ENCODE assay signal across 29 cellular contexts in genomic region chr2:199442173-199442572, GRCh38.
"Had no signal": no experiment of that assay in that cellular context is flagged by ENCODE, and none has a peak within 500 bp of the region (broad histone marks: within the 10 kb centered on the region; RNA-seq: fewer than 3 reads in every experiment).

No MANE protein-coding gene starts in this region.

- H3K4me3 ChIP-seq: PC-9 had no signal

- ATAC-seq: activated CD8-positive, alpha-beta memory T cell treated with anti-CD3 and anti-CD28 coated beads, Interleukin-2, amount 10 ng/mL, durations not matched to agents 7 days and 5 days; activated naive CD8-positive, alpha-beta T cell treated with anti-CD3 and anti-CD28 coated beads, Interleukin-2, amount 50 U/mL, for 24 hours had no signal

- H3K27me3 ChIP-seq: brain microvascular endothelial cell had no signal

- H3K27ac ChIP-seq: brain microvascular endothelial cell, PC-9, WERI-Rb-1 had no signal

- H3K36me3 ChIP-seq: brain microvascular endothelial cell had no signal

- DNase-seq: activated CD4-positive, alpha-beta memory T cell treated with anti-CD3 and anti-CD28 coated beads, Interleukin-2, amount 10 ng/mL, durations not matched to agents 7 days and 5 days; activated CD4-positive, alpha-beta T cell treated with anti-CD3 and anti-CD28 coated beads for 1 hour; activated CD4-positive, alpha-beta T cell treated with anti-CD3 and anti-CD28 coated beads for 48 hours; activated CD4-positive, CD25-positive, alpha-beta regulatory T cell; activated CD8-positive, alpha-beta memory T cell treated with anti-CD3 and anti-CD28 coated beads for 24 hours; activated CD8-positive, alpha-beta memory T cell treated with anti-CD3 and anti-CD28 coated beads, Interleukin-2, amount 10 ng/mL, durations not matched to agents 7 days and 5 days; activated CD8-positive, alpha-beta memory T cell treated with anti-CD3 and anti-CD28 coated beads, Interleukin-2, amount 50 U/mL, for 48 hours; activated effector memory CD4-positive, alpha-beta T cell treated with Interleukin-2 at 50 U/mL for 16 hours; activated naive CD4-positive, alpha-beta T cell treated with anti-CD3 and anti-CD28 coated beads, Interleukin-2, amount 10 ng/mL, durations not matched to agents 7 days and 5 days; activated naive CD8-positive, alpha-beta T cell treated with anti-CD3 and anti-CD28 coated beads, Interleukin-2, amount 50 U/mL, for 24 hours; activated T-cell treated with anti-CD3 and anti-CD28 coated beads, Interleukin-2, amount 50 U/mL, for 48 hours; anterior cingulate cortex; brain microvascular endothelial cell; central memory CD4-positive, alpha-beta T cell; Karpas-422; KBM-7; NCI-H1048; NCI-H1105 treated with DMSO at 0.1 percent for 48 hours; NCI-H1436; NCI-H1694 treated with DMSO at 0.1 percent for 48 hours; NCI-H2029; NCI-H345; NCI-H524 treated with DMSO at 0.1 percent for 48 hours; PC-9; Right ventricle myocardium superior; SW 1271; T-helper 1 cell; T1000; WERI-Rb-1 had no signal
